1 cellular context compared by ENCODE assay signal in genomic region chr10:131758062-131758941, GRCh38.
A peak's percentile ranks its signal among the peaks of the same experiment; 100 is the strongest.
TF ChIP-seq lines count a peak whose summit lies in the region.

No MANE protein-coding gene starts in this region.

TF ChIP-seq in GM12878, 131 proteins besides CTCF, POLR2A, EP300 and RAD21:
- TF ChIP-seq YY1 (IDR thresholded peaks at IDR 0.05; ENCODE audit: low read depth, low read length) (no peak), TCF3 (IDR thresholded peaks at IDR 0.05; ENCODE audit: borderline replicate concordance, insufficient read depth, low read depth, low read length) (0 out of 2 replicates have a peak, but pooled peaks have one; percentile 35), MXI1 (IDR thresholded peaks at IDR 0.05; ENCODE audit: low read depth, low read length) (no peak), PBX3 (IDR thresholded peaks at IDR 0.05; ENCODE audit: insufficient replicate concordance, low read depth, low read length) (peak; percentile 27), NFIC (IDR thresholded peaks at IDR 0.05; ENCODE audit: low read depth, low read length) (no peak), ESRRA (IDR thresholded peaks at IDR 0.05; ENCODE audit: low read length) (no peak), BCLAF1 (IDR thresholded peaks at IDR 0.05) (no peak), SIN3A (IDR thresholded peaks at IDR 0.05; ENCODE audit: low read depth, low read length) (no peak)
- TF ChIP-seq, protein P1, sequence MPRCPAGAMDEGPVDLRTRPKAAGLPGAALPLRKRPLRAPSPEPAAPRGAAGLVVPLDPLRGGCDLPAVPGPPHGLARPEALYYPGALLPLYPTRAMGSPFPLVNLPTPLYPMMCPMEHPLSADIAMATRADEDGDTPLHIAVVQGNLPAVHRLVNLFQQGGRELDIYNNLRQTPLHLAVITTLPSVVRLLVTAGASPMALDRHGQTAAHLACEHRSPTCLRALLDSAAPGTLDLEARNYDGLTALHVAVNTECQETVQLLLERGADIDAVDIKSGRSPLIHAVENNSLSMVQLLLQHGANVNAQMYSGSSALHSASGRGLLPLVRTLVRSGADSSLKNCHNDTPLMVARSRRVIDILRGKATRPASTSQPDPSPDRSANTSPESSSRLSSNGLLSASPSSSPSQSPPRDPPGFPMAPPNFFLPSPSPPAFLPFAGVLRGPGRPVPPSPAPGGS (IDR thresholded peaks at IDR 0.05; ENCODE audit: borderline replicate concordance, insufficient read depth, low read depth, low read length, poor library complexity, severe bottlenecking), result peak; percentile 88
